ENCODE assay signal across 32 cellular contexts in the genomic region with DNA sequence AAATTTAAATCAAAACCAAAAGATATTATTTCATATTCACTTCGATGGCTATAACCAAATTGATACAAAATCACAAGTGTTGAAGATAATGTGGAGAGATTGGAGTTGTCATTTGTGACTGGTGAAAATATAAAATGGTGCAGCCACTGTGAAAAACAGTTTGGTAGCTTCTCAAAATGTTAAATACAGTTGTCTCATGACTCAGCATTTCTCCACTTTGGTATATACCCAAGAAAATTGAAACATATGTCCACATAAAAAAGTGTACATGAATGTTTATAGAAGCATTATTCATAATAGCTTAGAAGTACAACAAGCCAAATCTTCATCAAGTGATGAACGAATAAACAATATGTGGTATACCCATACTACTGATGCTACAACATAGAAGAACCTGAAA.
"Had no signal": no experiment of that assay in that cellular context is flagged by ENCODE, and none has a peak within 500 bp of the region (broad histone marks: within the 10 kb centered on the region; RNA-seq: fewer than 3 reads in every experiment).

No MANE protein-coding gene starts in this region.

- H3K36me3 Mint-ChIP-seq: activated CD8-positive, alpha-beta memory T cell treated with anti-CD3 and anti-CD28 coated beads, Interleukin-2, amount 10 ng/mL, durations not matched to agents 7 days and 5 days; activated naive CD4-positive, alpha-beta T cell treated with anti-CD3 and anti-CD28 coated beads, Interleukin-2, amount 50 U/mL, for 24 hours; activated naive CD8-positive, alpha-beta T cell treated with anti-CD3 and anti-CD28 coated beads for 36 hours had no signal

- H3K27me3 Mint-ChIP-seq: activated B cell treated with CpG ODN at 0.5 μM for 24 hours; activated CD8-positive, alpha-beta memory T cell treated with anti-CD3 and anti-CD28 coated beads, Interleukin-2, amount 10 ng/mL, durations not matched to agents 7 days and 5 days; activated naive CD4-positive, alpha-beta T cell treated with anti-CD3 and anti-CD28 coated beads, Interleukin-2, amount 50 U/mL, for 24 hours; activated naive CD8-positive, alpha-beta T cell treated with anti-CD3 and anti-CD28 coated beads for 36 hours; activated naive CD8-positive, alpha-beta T cell treated with anti-CD3 and anti-CD28 coated beads, Interleukin-2, amount 50 U/mL, for 24 hours had no signal

- H3K27me3 ChIP-seq: adrenal gland, ascending aorta, breast epithelium, cardiac muscle cell, colonic mucosa, foreskin keratinocyte, gastrocnemius medialis, heart left ventricle had no signal

- H3K4me3 ChIP-seq: adrenal gland, ascending aorta, breast epithelium, cardiac muscle cell, colonic mucosa, gastrocnemius medialis, heart left ventricle had no signal

- H3K4me1 Mint-ChIP-seq: activated B cell treated with CpG ODN at 0.5 μM for 24 hours; activated CD8-positive, alpha-beta memory T cell treated with anti-CD3 and anti-CD28 coated beads, Interleukin-2, amount 10 ng/mL, durations not matched to agents 7 days and 5 days; activated naive CD4-positive, alpha-beta T cell treated with anti-CD3 and anti-CD28 coated beads, Interleukin-2, amount 50 U/mL, for 24 hours; activated naive CD8-positive, alpha-beta T cell treated with anti-CD3 and anti-CD28 coated beads for 36 hours; activated naive CD8-positive, alpha-beta T cell treated with anti-CD3 and anti-CD28 coated beads, Interleukin-2, amount 50 U/mL, for 24 hours; brain had no signal

- H3K4me1 ChIP-seq: adrenal gland, ascending aorta, breast epithelium, colonic mucosa, foreskin keratinocyte, gastrocnemius medialis, heart left ventricle had no signal

- H3K27ac Mint-ChIP-seq: activated B cell treated with CpG ODN at 0.5 μM for 24 hours; activated CD8-positive, alpha-beta memory T cell treated with anti-CD3 and anti-CD28 coated beads, Interleukin-2, amount 10 ng/mL, durations not matched to agents 7 days and 5 days; activated CD8-positive, alpha-beta T cell treated with anti-CD3 and anti-CD28 coated beads, Interleukin-2, amount 10 ng/mL, durations not matched to agents 7 days and 5 days; activated naive CD4-positive, alpha-beta T cell treated with anti-CD3 and anti-CD28 coated beads for 36 hours; activated naive CD4-positive, alpha-beta T cell treated with anti-CD3 and anti-CD28 coated beads, Interleukin-2, amount 50 U/mL, for 24 hours; activated naive CD8-positive, alpha-beta T cell treated with anti-CD3 and anti-CD28 coated beads for 36 hours; activated naive CD8-positive, alpha-beta T cell treated with anti-CD3 and anti-CD28 coated beads, Interleukin-2, amount 50 U/mL, for 24 hours; activated T-helper 1 cell treated with anti-CD3 and anti-CD28 coated beads, Interleukin-12 subunit alpha, Interleukin-12 subunit beta, Interleukin-2, Interleukin-4 antibody, amounts not matched to agents 30 ng/mL and 10 ng/mL and 1 ng/mL, durations not matched to agents 14 hours and 24 hours and 36 hours; activated T-helper 2 cell treated with anti-CD3 and anti-CD28 coated beads, Interferon-gamma antibody, Interleukin-2, Interleukin-4, amounts not matched to agents 10 μg/mL and 5 μg/mL and 100 μg/mL, durations not matched to agents 14 hours and 24 hours and 36 hours; brain; endodermal cell had no signal

- DNase-seq: activated B cell treated with CpG ODN at 0.5 μM for 24 hours; activated CD4-positive, alpha-beta T cell treated with anti-CD3 and anti-CD28 coated beads for 48 hours; activated CD4-positive, alpha-beta T cell treated with anti-CD3 and anti-CD28 coated beads, Interleukin-2, amount 50 U/mL, for 1 hour; activated CD4-positive, alpha-beta T cell treated with anti-CD3 and anti-CD28 coated beads, Interleukin-2, amount 50 U/mL, for 48 hours; activated CD8-positive, alpha-beta memory T cell treated with anti-CD3 and anti-CD28 coated beads, Interleukin-2, amount 10 ng/mL, durations not matched to agents 7 days and 5 days; activated CD8-positive, alpha-beta memory T cell treated with anti-CD3 and anti-CD28 coated beads, Interleukin-2, amount 50 U/mL, for 4 hours; activated CD8-positive, alpha-beta T cell treated with anti-CD3 and anti-CD28 coated beads, Interleukin-2, amount 10 ng/mL, durations not matched to agents 7 days and 5 days; activated effector memory CD4-positive, alpha-beta T cell treated with anti-CD3 and anti-CD28 coated beads, Interleukin-2, amount 50 U/mL, for 16 hours; activated naive CD4-positive, alpha-beta T cell treated with anti-CD3 and anti-CD28 coated beads for 36 hours; activated naive CD8-positive, alpha-beta T cell treated with anti-CD3 and anti-CD28 coated beads for 36 hours; activated naive CD8-positive, alpha-beta T cell treated with anti-CD3 and anti-CD28 coated beads, Interleukin-2, amount 50 U/mL, for 24 hours; activated T-cell treated with anti-CD3 and anti-CD28 coated beads, Interleukin-2, amount 50 U/mL, for 1 hour; activated T-cell treated with anti-CD3 and anti-CD28 coated beads, Interleukin-2, amount 50 U/mL, for 48 hours; adrenal gland; central memory CD4-positive, alpha-beta T cell; cerebellar nuclear complex; colonic mucosa; effector memory CD4-positive, alpha-beta T cell; endodermal cell; foreskin keratinocyte; gastrocnemius medialis; glutamatergic neuron; heart left ventricle; T-helper 2 cell; WERI-Rb-1 had no signal

- H3K27ac ChIP-seq: adrenal gland, ascending aorta, breast epithelium, cardiac muscle cell, colonic mucosa, foreskin keratinocyte, gastrocnemius medialis, heart left ventricle, WERI-Rb-1 had no signal

- H3K4me3 Mint-ChIP-seq: activated B cell treated with CpG ODN at 0.5 μM for 24 hours; activated CD8-positive, alpha-beta memory T cell treated with anti-CD3 and anti-CD28 coated beads, Interleukin-2, amount 10 ng/mL, durations not matched to agents 7 days and 5 days; activated CD8-positive, alpha-beta T cell treated with anti-CD3 and anti-CD28 coated beads, Interleukin-2, amount 10 ng/mL, durations not matched to agents 7 days and 5 days; activated naive CD4-positive, alpha-beta T cell treated with anti-CD3 and anti-CD28 coated beads for 36 hours; activated naive CD4-positive, alpha-beta T cell treated with anti-CD3 and anti-CD28 coated beads, Interleukin-2, amount 50 U/mL, for 24 hours; activated naive CD8-positive, alpha-beta T cell treated with anti-CD3 and anti-CD28 coated beads for 36 hours; activated naive CD8-positive, alpha-beta T cell treated with anti-CD3 and anti-CD28 coated beads, Interleukin-2, amount 50 U/mL, for 24 hours; activated T-helper 1 cell treated with anti-CD3 and anti-CD28 coated beads, Interleukin-12 subunit alpha, Interleukin-12 subunit beta, Interleukin-2, Interleukin-4 antibody, amounts not matched to agents 30 ng/mL and 10 ng/mL and 1 ng/mL, durations not matched to agents 14 hours and 24 hours and 36 hours; brain; endodermal cell had no signal

- H3K9me3 Mint-ChIP-seq: endodermal cell had no signal

- H3K9me3 ChIP-seq: adrenal gland, ascending aorta, breast epithelium, colonic mucosa, gastrocnemius medialis had no signal

- H3K36me3 ChIP-seq: adrenal gland, ascending aorta, breast epithelium, cardiac muscle cell, colonic mucosa, gastrocnemius medialis, heart left ventricle, WERI-Rb-1 had no signal
